ENCODE assay signal across 14 cellular contexts in the genomic region with DNA sequence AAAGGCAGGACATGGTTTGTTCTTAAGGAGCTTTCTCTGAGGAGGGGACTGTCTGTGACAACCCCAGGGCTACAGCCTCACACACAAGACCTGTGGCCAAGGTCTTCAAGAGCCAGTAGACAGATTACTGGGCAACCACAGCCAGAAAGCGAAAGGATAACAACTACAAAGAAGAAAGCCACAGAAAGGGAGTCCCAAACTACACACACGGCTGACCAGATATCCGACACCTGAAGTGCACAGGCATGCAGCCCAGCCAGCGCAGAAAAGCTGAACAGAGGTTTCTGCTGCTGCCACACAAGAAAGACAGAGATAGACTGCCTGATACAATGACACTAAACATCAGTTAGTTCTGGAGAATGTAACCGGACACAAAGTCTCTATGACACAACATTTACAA. TPM values are rescaled to one million over a fixed set of nuclear protein-coding genes. Genes with fewer than 3 reads are reported as not detected.
DNase-seq lines count a peak whose midpoint lies in the region; ATAC-seq, FAIRE-seq and TF ChIP-seq lines count a peak whose summit lies in the region.
"Had no signal": no experiment of that assay in that cellular context is flagged by ENCODE, and none has a peak within 500 bp of the region (broad histone marks: within the 10 kb centered on the region; RNA-seq: fewer than 3 reads in every experiment).

No MANE protein-coding gene starts in this region.

- no peak for DNase-seq in activated CD4-positive, alpha-beta T cell treated with anti-CD3 and anti-CD28 coated beads for 36 hours
- DNase-seq in activated CD4-positive, alpha-beta T cell treated with anti-CD3 and anti-CD28 coated beads for 1 hour, result no peak
- DNase-seq in nephron progenitor cell (no peak), frontal cortex (ENCODE audit: low spot score in 2 of 2) (no peak), progenitor cell of endocrine pancreas (ENCODE audit: low spot score, unreplicated experiment) (no peak), caudate nucleus (lab: John Stamatoyannopoulos, UW) (no peak)
- DNase-seq: effector CD8-positive, alpha-beta T cell; NCI-H345 had no signal

- TF ChIP-seq CTCF in nephron progenitor cell (IDR thresholded peaks at IDR 0.05), result no peak
- TF ChIP-seq CTCF in progenitor cell of endocrine pancreas (IDR thresholded peaks at IDR 0.05; ENCODE audit: unreplicated experiment), result no peak

- H3K27me3 Mint-ChIP-seq in activated CD4-positive, alpha-beta T cell treated with anti-CD3 and anti-CD28 coated beads for 36 hours, result no peaks in the 10 kb centered on the region
- H3K27me3 Mint-ChIP-seq in nephron progenitor cell (ENCODE audit: low read depth, poor library complexity) (peaks cover 6% of the 10 kb centered on the region), progenitor cell of endocrine pancreas (no peaks in the 10 kb centered on the region)

- no peak for FAIRE-seq in frontal cortex (lab: Jason Lieb, UNC)

- POLR2A ChIA-PET in activated CD4-positive, alpha-beta T cell treated with anti-CD3 and anti-CD28 coated beads for 36 hours (lab: Charles Lee), result no interaction called here

- H3K27ac ChIP-seq in caudate nucleus (ENCODE audit: low read depth, low read length), result no peak overlapping the region
- H3K27ac ChIP-seq: 22Rv1, prostate gland had no signal

- H3K36me3 Mint-ChIP-seq in activated CD4-positive, alpha-beta T cell treated with anti-CD3 and anti-CD28 coated beads for 36 hours (ENCODE audit: low read depth), result peaks cover 48% of the 10 kb centered on the region
- H3K36me3 Mint-ChIP-seq in nephron progenitor cell (ENCODE audit: low read depth) (peaks cover 64% of the 10 kb centered on the region), progenitor cell of endocrine pancreas (ENCODE audit: insufficient read depth) (peaks cover 21% of the 10 kb centered on the region)

- intact Hi-C loops in activated CD4-positive, alpha-beta T cell treated with anti-CD3 and anti-CD28 coated beads for 36 hours (cut with DNase I, micrococcal nuclease), result no loop called here

- CTCF ChIA-PET in activated CD4-positive, alpha-beta T cell treated with anti-CD3 and anti-CD28 coated beads for 36 hours (lab: Charles Lee), result interaction anchor here (1.0 kb wide), 1 partner anchor 27 kb away, joined by 3 read pairs; no protein-coding TSS in a partner anchor

- H3K4me3 Mint-ChIP-seq in activated CD4-positive, alpha-beta T cell treated with anti-CD3 and anti-CD28 coated beads for 36 hours, result no peak overlapping the region
- H3K4me3 Mint-ChIP-seq in nephron progenitor cell (peak overlapping the region; percentile 14), progenitor cell of endocrine pancreas (ENCODE audit: low read depth) (no peak overlapping the region)
- H3K4me3 Mint-ChIP-seq: T-helper 1 cell treated with Interleukin-12 subunit alpha and Interleukin-12 subunit beta and Interleukin-4 antibody, amounts not matched to agents 30 μg/mL and 1 μg/mL, for 36 hours had no signal

- H3K4me1 Mint-ChIP-seq in activated CD4-positive, alpha-beta T cell treated with anti-CD3 and anti-CD28 coated beads for 36 hours, result peaks cover 11% of the 10 kb centered on the region
- H3K4me1 Mint-ChIP-seq in nephron progenitor cell (peaks cover 36% of the 10 kb centered on the region), progenitor cell of endocrine pancreas (ENCODE audit: low read depth) (peaks cover 9% of the 10 kb centered on the region)

- no peak for ATAC-seq in activated CD4-positive, alpha-beta T cell treated with anti-CD3 and anti-CD28 coated beads for 36 hours
- peak; percentile 87 for ATAC-seq in GM21786 (IDR thresholded peaks at IDR 0.05; ENCODE audit: unreplicated experiment)
- peak; percentile 62 for ATAC-seq in HG03571 (IDR thresholded peaks at IDR 0.05; ENCODE audit: unreplicated experiment)

- H3K9me3 Mint-ChIP-seq in activated CD4-positive, alpha-beta T cell treated with anti-CD3 and anti-CD28 coated beads for 36 hours (ENCODE audit: low read depth), result no peaks in the 10 kb centered on the region
- H3K9me3 Mint-ChIP-seq in nephron progenitor cell (no peaks in the 10 kb centered on the region), progenitor cell of endocrine pancreas (ENCODE audit: low read depth) (no peaks in the 10 kb centered on the region)
- H3K9me3 Mint-ChIP-seq: activated T-helper 2 cell treated with anti-CD3 and anti-CD28 coated beads, Interferon-gamma antibody, Interleukin-2, Interleukin-4, amounts not matched to agents 10 μg/mL and 5 μg/mL and 100 μg/mL, durations not matched to agents 14 hours and 24 hours and 36 hours; T-helper 1 cell treated with Interleukin-12 subunit alpha and Interleukin-12 subunit beta and Interleukin-4 antibody, amounts not matched to agents 30 μg/mL and 1 μg/mL, for 36 hours had no signal

- H3K27ac Mint-ChIP-seq in activated CD4-positive, alpha-beta T cell treated with anti-CD3 and anti-CD28 coated beads for 36 hours, result peak overlapping the region; percentile 63
- H3K27ac Mint-ChIP-seq in nephron progenitor cell (peak overlapping the region; percentile 83), progenitor cell of endocrine pancreas (no peak overlapping the region)
- H3K27ac Mint-ChIP-seq: activated T-helper 2 cell treated with anti-CD3 and anti-CD28 coated beads, Interferon-gamma antibody, Interleukin-2, Interleukin-4, amounts not matched to agents 10 μg/mL and 5 μg/mL and 100 μg/mL, durations not matched to agents 14 hours and 24 hours and 36 hours; T-helper 1 cell treated with Interleukin-12 subunit alpha and Interleukin-12 subunit beta and Interleukin-4 antibody, amounts not matched to agents 30 μg/mL and 1 μg/mL, for 36 hours had no signal

RNA-seq across cellular contexts. Expression of a gene that starts 21.4 kb away (rescaled TPM):
- total RNA-seq in activated CD4-positive, alpha-beta T cell treated with anti-CD3 and anti-CD28 coated beads for 36 hours, result 10 to 100 TPM; 53.1 to 56.2 TPM
- total RNA-seq in frontal cortex, result 23.2 TPM
- 86.6 and 87.8 TPM in 2 replicates for total RNA-seq in progenitor cell of endocrine pancreas
